In the genomic region with DNA sequence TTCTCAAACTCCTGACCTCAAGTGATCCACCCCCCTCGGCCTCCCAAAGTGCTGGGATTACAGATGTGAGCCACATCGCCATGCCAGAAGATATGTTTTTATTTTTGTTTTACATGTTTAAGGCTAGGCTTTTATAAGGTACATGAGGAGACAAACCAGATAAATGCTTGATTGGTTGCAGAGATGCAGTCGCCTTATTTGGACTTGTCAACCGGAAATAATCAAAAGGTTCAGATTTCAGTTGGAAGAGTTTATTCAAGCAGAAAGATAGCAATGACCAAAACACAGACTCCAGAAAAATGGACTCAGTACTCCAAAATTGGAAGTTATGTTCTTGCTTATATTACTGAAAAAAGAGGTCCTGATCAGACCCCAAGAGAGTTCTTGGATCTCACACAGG, we compare ENCODE assay signal across 10 cellular contexts. TPM values are rescaled to one million over a fixed set of nuclear protein-coding genes. Genes with fewer than 3 reads are reported as not detected.
DNase-seq lines count a peak whose midpoint lies in the region; ATAC-seq and TF ChIP-seq lines count a peak whose summit lies in the region.
"Not testable (repeated sequence)": the region's sequence is repeated elsewhere in the genome, so short reads cannot be mapped to it uniquely, and the experiment has no call there.
"Had no signal": no experiment of that assay in that cellular context is flagged by ENCODE, and none has a peak within 500 bp of the region (broad histone marks: within the 10 kb centered on the region; RNA-seq: fewer than 3 reads in every experiment).

No MANE protein-coding gene starts in this region.

- H3K4me1 ChIP-seq in BLaER1 (peaks cover 26% of the 10 kb centered on the region), DOHH2 (ENCODE audit: control insufficient read depth, low read length) (peaks cover 22% of the 10 kb centered on the region), OCI-LY1 (ENCODE audit: insufficient read depth, low read length, severe bottlenecking) (peaks cover 16% of the 10 kb centered on the region)
- peaks cover 0 to 15% of the 10 kb centered on the region in 2 donors for H3K4me1 ChIP-seq in naive thymus-derived CD4-positive, alpha-beta T cell (ENCODE audit: control insufficient read depth in 2 of 2, insufficient read depth in 2 of 2, low read length in 2 of 2)

- not testable (repeated sequence) for DNase-seq in T-cell; central memory CD8-positive, alpha-beta T cell (ENCODE audit: low spot score in 2 of 2); naive thymus-derived CD4-positive, alpha-beta T cell

- POLR2A ChIA-PET in T-cell (lab: Charles Lee); naive thymus-derived CD4-positive, alpha-beta T cell (lab: Charles Lee): not testable (repeated sequence)

- peak overlapping the region in 2 of 3 donors; percentile 6 to 84 for H3K4me3 Mint-ChIP-seq in T-cell
- H3K4me3 Mint-ChIP-seq in activated T-helper 17 cell treated with anti-CD3 and anti-CD28 coated beads, Interleukin-2, amount 50 U/mL, for 72 hours: peak overlapping the region; percentile 91
- H3K4me3 Mint-ChIP-seq in central memory CD8-positive, alpha-beta T cell: peak overlapping the region; percentile 81
- peak overlapping the region in 6 of 10 donors; percentile 11 to 93 (median 90) for H3K4me3 Mint-ChIP-seq in naive thymus-derived CD4-positive, alpha-beta T cell

- peak overlapping the region; percentile 91 for H3K4me2 ChIP-seq in BLaER1
- peak overlapping the region; percentile 87 for H3K4me2 ChIP-seq in DOHH2 (ENCODE audit: low read length)
- H3K4me2 ChIP-seq in OCI-LY1 (ENCODE audit: low read length): peak overlapping the region; percentile 73

- peaks cover 51% of the 10 kb centered on the region for H3K36me3 ChIP-seq in BLaER1
- peaks cover 41% of the 10 kb centered on the region for H3K36me3 ChIP-seq in DOHH2 (ENCODE audit: control insufficient read depth, low read length)
- H3K36me3 ChIP-seq in OCI-LY1 (ENCODE audit: insufficient read depth, low read length): peaks cover 50% of the 10 kb centered on the region
- peaks cover 0 to 18% (median 0%) of the 10 kb centered on the region in 3 experiments for H3K36me3 ChIP-seq in naive thymus-derived CD4-positive, alpha-beta T cell (ENCODE audit: control insufficient read depth in 2 of 3, insufficient read depth in 3 of 3, low read length in 3 of 3)

- H4K20me1 ChIP-seq in BLaER1: peaks cover 23% of the 10 kb centered on the region
- not testable (repeated sequence) for H4K20me1 ChIP-seq in DOHH2 (ENCODE audit: control insufficient read depth, insufficient read depth, low read depth, low read length); OCI-LY1 (ENCODE audit: insufficient read depth, low read length)

- H3K36me3 Mint-ChIP-seq in T-cell: peaks cover 30% of the 10 kb centered on the region
- peaks cover 23% of the 10 kb centered on the region for H3K36me3 Mint-ChIP-seq in activated T-helper 17 cell treated with anti-CD3 and anti-CD28 coated beads, Interleukin-2, amount 50 U/mL, for 72 hours (ENCODE audit: low read depth)
- H3K36me3 Mint-ChIP-seq in central memory CD8-positive, alpha-beta T cell (ENCODE audit: insufficient read depth): not testable (repeated sequence)
- peaks cover 4 to 47% (median 37%) of the 10 kb centered on the region in 5 donors for H3K36me3 Mint-ChIP-seq in naive thymus-derived CD4-positive, alpha-beta T cell

- TF ChIP-seq CTCF in DOHH2 (IDR thresholded peaks at IDR 0.05; ENCODE audit: low read depth, low read length, poor library complexity, severe bottlenecking); OCI-LY1 (IDR thresholded peaks at IDR 0.05; ENCODE audit: low read length): not testable (repeated sequence)

- peak overlapping the region; percentile 81 for H3K4me3 ChIP-seq in BLaER1
- peak overlapping the region; percentile 99 for H3K4me3 ChIP-seq in DOHH2 (ENCODE audit: low read length)
- peak overlapping the region; percentile 77 for H3K4me3 ChIP-seq in OCI-LY1 (ENCODE audit: low read depth, low read length, poor library complexity, severe bottlenecking)
- H3K4me3 ChIP-seq in naive thymus-derived CD4-positive, alpha-beta T cell (ENCODE audit: low read length): not testable (repeated sequence)

- not testable (repeated sequence) for H3K27me3 ChIP-seq in BLaER1; DOHH2 (ENCODE audit: control insufficient read depth, low read length); OCI-LY1 (ENCODE audit: insufficient read depth, low read length); naive thymus-derived CD4-positive, alpha-beta T cell (ENCODE audit: control insufficient read depth in 2 of 2, insufficient read depth in 2 of 2, low read length in 2 of 2)

- CTCF ChIA-PET in T-cell (lab: Charles Lee); naive thymus-derived CD4-positive, alpha-beta T cell (lab: Charles Lee): not testable (repeated sequence)

- peaks cover 24 to 36% (median 31%) of the 10 kb centered on the region in 3 donors for H3K4me1 Mint-ChIP-seq in T-cell
- not testable (repeated sequence) for H3K4me1 Mint-ChIP-seq in activated T-helper 17 cell treated with anti-CD3 and anti-CD28 coated beads, Interleukin-2, amount 50 U/mL, for 72 hours
- peaks cover 12% of the 10 kb centered on the region for H3K4me1 Mint-ChIP-seq in central memory CD8-positive, alpha-beta T cell
- peaks cover 13 to 42% (median 24%) of the 10 kb centered on the region in 7 donors for H3K4me1 Mint-ChIP-seq in naive thymus-derived CD4-positive, alpha-beta T cell

- H3K9me3 Mint-ChIP-seq in T-cell; activated T-helper 17 cell treated with anti-CD3 and anti-CD28 coated beads, Interleukin-2, amount 50 U/mL, for 72 hours; central memory CD8-positive, alpha-beta T cell: not testable (repeated sequence)
- H3K9me3 Mint-ChIP-seq in naive thymus-derived CD4-positive, alpha-beta T cell: peaks cover 0 to 40% (median 15%) of the 10 kb centered on the region in 11 donors

- not testable (repeated sequence) for H3F3A ChIP-seq in DOHH2 (ENCODE audit: control insufficient read depth, insufficient read depth); OCI-LY1 (ENCODE audit: insufficient read depth, low read length)

- H3K27ac Mint-ChIP-seq in T-cell; activated T-helper 17 cell treated with anti-CD3 and anti-CD28 coated beads, Interleukin-2, amount 50 U/mL, for 72 hours; central memory CD8-positive, alpha-beta T cell (ENCODE audit: low read depth): not testable (repeated sequence)
- H3K27ac Mint-ChIP-seq in naive thymus-derived CD4-positive, alpha-beta T cell: peak overlapping the region in 1 of 9 donors; percentile 61

- H3K9me3 ChIP-seq in BLaER1: peaks cover 49% of the 10 kb centered on the region
- H3K9me3 ChIP-seq in DOHH2 (ENCODE audit: control insufficient read depth, insufficient read depth, low read length); OCI-LY1 (ENCODE audit: low read length): not testable (repeated sequence)
- H3K9me3 ChIP-seq in naive thymus-derived CD4-positive, alpha-beta T cell (ENCODE audit: control insufficient read depth in 2 of 3, low read length in 3 of 3): peaks cover 0 to 17% (median 0%) of the 10 kb centered on the region in 3 experiments

- H3K9me2 ChIP-seq in DOHH2 (replicated peaks; ENCODE audit: control insufficient read depth, low read length); OCI-LY1 (ENCODE audit: low read depth, low read length): not testable (repeated sequence)

- H3K27ac ChIP-seq in BLaER1: peak overlapping the region; percentile 93
- H3K27ac ChIP-seq in DOHH2 (ENCODE audit: low read depth, low read length); naive thymus-derived CD4-positive, alpha-beta T cell (ENCODE audit: low read depth, low read length): not testable (repeated sequence)
- H3K27ac ChIP-seq in OCI-LY1 (ENCODE audit: low read depth, low read length, poor library complexity, severe bottlenecking): peak overlapping the region; percentile 75

- peak overlapping the region; percentile 87 for H3K9ac ChIP-seq in BLaER1
- not testable (repeated sequence) for H3K9ac ChIP-seq in OCI-LY1 (ENCODE audit: low read length)

- peaks cover 61% of the 10 kb centered on the region for H3K79me2 ChIP-seq in DOHH2 (ENCODE audit: control insufficient read depth, low read length)
- H3K79me2 ChIP-seq in OCI-LY1 (ENCODE audit: insufficient read depth, low read length): not testable (repeated sequence)

- ATAC-seq in T-cell (replicated peaks in 1 of 4); activated T-helper 17 cell treated with anti-CD3 and anti-CD28 coated beads, Interleukin-2, amount 50 U/mL, for 72 hours (replicated peaks); central memory CD8-positive, alpha-beta T cell (replicated peaks; ENCODE audit: extremely low read depth, poor library complexity, severe bottlenecking); naive thymus-derived CD4-positive, alpha-beta T cell: not testable (repeated sequence)

- intact Hi-C loops in naive thymus-derived CD4-positive, alpha-beta T cell (cut with micrococcal nuclease): not testable (repeated sequence)

- H2AFZ ChIP-seq in OCI-LY1 (ENCODE audit: low read length): not testable (repeated sequence)

- not testable (repeated sequence) for H3K27me3 Mint-ChIP-seq in T-cell; activated T-helper 17 cell treated with anti-CD3 and anti-CD28 coated beads, Interleukin-2, amount 50 U/mL, for 72 hours; central memory CD8-positive, alpha-beta T cell; naive thymus-derived CD4-positive, alpha-beta T cell

RNA-seq across cellular contexts. Expression of a gene that starts 1.8 kb away (rescaled TPM):
- 10 to 100 TPM in 4 of 5 donors, 1 to 10 TPM in 1; 6.6 to 25.3 (median 16.5) TPM for total RNA-seq in T-cell
- total RNA-seq in activated T-helper 17 cell treated with anti-CD3 and anti-CD28 coated beads, Interleukin-2, amount 50 U/mL, for 72 hours: 10 to 100 TPM in 1 of 2 donors, 1 to 10 TPM in 1; 4.3 to 16.5 TPM
- 10 to 100 TPM in 4 of 5 experiments, 1 to 10 TPM in 1; 5.6 to 22.5 (median 14.1) TPM for total RNA-seq in naive thymus-derived CD4-positive, alpha-beta T cell
- 1 to 10 TPM; 4.7 to 6.1 TPM for polyA plus RNA-seq in naive thymus-derived CD4-positive, alpha-beta T cell
- total RNA-seq: H7, HT1080 had no signal

RNA-seq across cellular contexts. Expression of a gene that starts 36.2 kb away (rescaled TPM):
- 10 to 100 TPM in 4 of 5 donors, 1 to 10 TPM in 1; 6.3 to 19.8 (median 17.7) TPM for total RNA-seq in T-cell
- total RNA-seq in activated T-helper 17 cell treated with anti-CD3 and anti-CD28 coated beads, Interleukin-2, amount 50 U/mL, for 72 hours: 1 to 10 TPM; 8.7 to 9.0 TPM
- total RNA-seq in naive thymus-derived CD4-positive, alpha-beta T cell: 10 to 100 TPM; 10.4 to 19.5 (median 16.0) TPM
- polyA plus RNA-seq in naive thymus-derived CD4-positive, alpha-beta T cell: 1 to 10 TPM; 2.1 to 5.5 TPM

RNA-seq across cellular contexts. Expression of a gene that starts 37.3 kb away (rescaled TPM):
- total RNA-seq in T-cell: 1 to 10 TPM; 2.2 to 9.6 (median 7.9) TPM
- 1 to 10 TPM; 1.5 to 1.9 TPM for total RNA-seq in activated T-helper 17 cell treated with anti-CD3 and anti-CD28 coated beads, Interleukin-2, amount 50 U/mL, for 72 hours
- total RNA-seq in naive thymus-derived CD4-positive, alpha-beta T cell: 10 to 100 TPM in 2 of 5 experiments, 1 to 10 TPM in 3; 1.4 to 12.1 (median 5.0) TPM
- polyA plus RNA-seq in naive thymus-derived CD4-positive, alpha-beta T cell: 1 to 10 TPM; 1.9 to 4.8 TPM
- total RNA-seq: HT1080 had no signal

RNA-seq across cellular contexts. Expression of a gene that starts 52.0 kb away (rescaled TPM):
- total RNA-seq in T-cell: 1 to 10 TPM in 4 of 5 donors, under 1 TPM in 1; 0.77 to 3.5 (median 2.3) TPM
- total RNA-seq in activated T-helper 17 cell treated with anti-CD3 and anti-CD28 coated beads, Interleukin-2, amount 50 U/mL, for 72 hours: under 1 TPM; 0.50 to 0.52 TPM
- 1 to 10 TPM in 4 of 5 experiments, under 1 TPM in 1; 0.92 to 6.1 (median 1.9) TPM for total RNA-seq in naive thymus-derived CD4-positive, alpha-beta T cell
- under 1 TPM; 0.44 to 0.52 TPM for polyA plus RNA-seq in naive thymus-derived CD4-positive, alpha-beta T cell
- total RNA-seq: G401 had no signal
